ENCODE assay signal across 8 cellular contexts in the genomic region with DNA sequence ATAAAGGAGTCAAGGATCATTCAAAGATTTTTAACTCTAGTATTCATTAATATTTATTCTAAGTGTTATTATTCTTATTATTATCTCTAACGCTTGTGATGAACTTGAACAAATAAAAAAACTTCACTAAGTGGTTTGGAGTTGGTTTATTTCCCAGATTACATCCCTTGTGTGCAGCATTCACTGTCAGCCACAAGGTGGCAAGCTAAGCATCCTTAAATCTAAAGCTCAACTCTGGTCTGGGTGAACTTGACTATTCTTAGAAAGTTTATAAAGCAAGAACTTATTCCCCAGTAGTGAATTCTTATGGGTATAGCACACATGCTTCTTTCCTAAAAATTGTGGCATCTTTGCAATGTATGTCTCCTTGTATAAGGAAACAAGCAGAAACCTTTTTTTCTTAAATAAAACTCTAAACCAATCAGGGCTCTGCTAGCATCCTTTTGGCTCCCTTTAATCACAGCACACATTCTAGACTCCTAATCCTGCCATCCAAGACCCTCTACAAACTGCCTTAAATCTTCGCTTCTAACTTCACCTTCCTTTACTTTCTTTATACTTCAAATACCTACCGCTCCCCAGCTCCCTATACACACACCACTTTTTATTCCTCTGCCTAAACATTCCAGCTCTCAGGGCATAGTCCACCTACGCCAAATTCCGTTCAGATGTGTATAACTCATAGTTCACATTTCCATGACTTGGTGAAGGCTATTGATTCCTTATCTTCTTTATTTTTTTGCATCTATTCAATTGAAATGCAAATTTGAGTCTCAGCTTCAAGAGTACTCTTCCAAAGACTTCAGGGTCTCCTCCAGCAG.
DNase-seq lines count a peak whose midpoint lies in the region; ATAC-seq, FAIRE-seq and TF ChIP-seq lines count a peak whose summit lies in the region.

No MANE protein-coding gene starts in this region.

- no peak for TF ChIP-seq POLR2A in esophagus squamous epithelium (IDR thresholded peaks at IDR 0.05)

- H3K9me3 Mint-ChIP-seq in activated naive CD4-positive, alpha-beta T cell treated with anti-CD3 and anti-CD28 coated beads, Interleukin-2, amount 50 U/mL, for 24 hours = no peaks in the 10 kb centered on the region

- H4K20me1 ChIP-seq in osteoblast (ENCODE audit: insufficient read depth, low read length) = no peaks in the 10 kb centered on the region

- H3K4me1 ChIP-seq in esophagus squamous epithelium = no peaks in the 10 kb centered on the region
- H3K4me1 ChIP-seq in osteoblast (ENCODE audit: insufficient read depth, low read length) = no peaks in the 10 kb centered on the region

- no peaks in the 10 kb centered on the region for H3K27me3 Mint-ChIP-seq in activated naive CD4-positive, alpha-beta T cell treated with anti-CD3 and anti-CD28 coated beads, Interleukin-2, amount 50 U/mL, for 24 hours

- H3K4me2 ChIP-seq in osteoblast (ENCODE audit: insufficient read depth, low read length) = no peak overlapping the region

- no peaks in the 10 kb centered on the region for H3K36me3 Mint-ChIP-seq in activated naive CD4-positive, alpha-beta T cell treated with anti-CD3 and anti-CD28 coated beads, Interleukin-2, amount 50 U/mL, for 24 hours

- H3K4me3 Mint-ChIP-seq in activated naive CD4-positive, alpha-beta T cell treated with anti-CD3 and anti-CD28 coated beads, Interleukin-2, amount 50 U/mL, for 24 hours = no peak overlapping the region

- peak; percentile 99 for ATAC-seq in GM21619 (IDR thresholded peaks at IDR 0.05; ENCODE audit: unreplicated experiment)

- H3K4me1 Mint-ChIP-seq in activated naive CD4-positive, alpha-beta T cell treated with anti-CD3 and anti-CD28 coated beads, Interleukin-2, amount 50 U/mL, for 24 hours = no peaks in the 10 kb centered on the region

- H3K27ac Mint-ChIP-seq in activated naive CD4-positive, alpha-beta T cell treated with anti-CD3 and anti-CD28 coated beads, Interleukin-2, amount 50 U/mL, for 24 hours = peak overlapping the region; percentile 44

- TF ChIP-seq CTCF in esophagus squamous epithelium (IDR thresholded peaks at IDR 0.05) = peak in 5 of 6 experiments; percentile 52 to 67 (median 59)
- peak; percentile 83 for TF ChIP-seq CTCF in osteoblast (IDR thresholded peaks at IDR 0.05; ENCODE audit: extremely low read depth, low read depth, low read length)

- H3K27me3 ChIP-seq in esophagus squamous epithelium (no peaks in the 10 kb centered on the region), osteoblast (ENCODE audit: insufficient read depth, low read length) (no peaks in the 10 kb centered on the region)

- no peaks in the 10 kb centered on the region for H3K36me3 ChIP-seq in esophagus squamous epithelium
- H3K36me3 ChIP-seq in osteoblast (ENCODE audit: insufficient read depth, low read length) = no peaks in the 10 kb centered on the region

- WGBS in esophagus squamous epithelium, 2 donors = 37 to 42% methylated on average over 5 of the region's 5 CpGs

- H2AFZ ChIP-seq in osteoblast (ENCODE audit: low read length) = no peak overlapping the region

- H3K4me3 ChIP-seq in esophagus squamous epithelium = no peak overlapping the region
- H3K4me3 ChIP-seq in osteoblast (ENCODE audit: insufficient read depth, low read length) = no peak overlapping the region

- H3K9me3 ChIP-seq in esophagus squamous epithelium (no peaks in the 10 kb centered on the region), osteoblast (ENCODE audit: low read depth, low read length) (no peaks in the 10 kb centered on the region)

- FAIRE-seq in HTR-8/SVneo (lab: Jason Lieb, UNC) = no peak

- no peak for DNase-seq in activated naive CD4-positive, alpha-beta T cell treated with Interleukin-2 at 50 U/mL for 16 hours
- DNase-seq in HTR-8/SVneo (ENCODE audit: insufficient read length, low spot score) = peak; percentile 26
- DNase-seq in SHP77 (lab: John Stamatoyannopoulos, UW) = peak; percentile 34 to 49
- no peak for DNase-seq in esophagus squamous epithelium (lab: John Stamatoyannopoulos, UW)
- peak; percentile 42 for DNase-seq in osteoblast (ENCODE audit: insufficient read length, low spot score, missing footprints)
- no peak for DNase-seq in 8988T

- intact Hi-C loops in esophagus squamous epithelium (cut with DNase I) = no loop called here

- no peaks in the 10 kb centered on the region for H3K79me2 ChIP-seq in osteoblast (ENCODE audit: insufficient read depth, low read length)

- no peak overlapping the region for H3K27ac ChIP-seq in esophagus squamous epithelium
- no peak overlapping the region for H3K27ac ChIP-seq in osteoblast (ENCODE audit: low read depth, low read length)

Comparison
In these comparisons a context has a peak if more than half of its experiments do, and no peak if none do; other contexts are left out.
1. DNase-seq: peak in HTR-8/SVneo (single experiment), SHP77 (2 of 2) and osteoblast (single experiment); none in activated naive CD4-positive, alpha-beta T cell treated with Interleukin-2 at 50 U/mL for 16 hours (single experiment), esophagus squamous epithelium (single experiment) and 8988T (single experiment).